In genomic region chr20:58892126-58892931, GRCh38 we compare ENCODE assay signal across 8 cellular contexts. TPM values are rescaled to one million over a fixed set of nuclear protein-coding genes. Genes with fewer than 3 reads are reported as not detected.
DNase-seq lines count a peak whose midpoint lies in the region; ATAC-seq and TF ChIP-seq lines count a peak whose summit lies in the region.

No MANE protein-coding gene starts in this region.

- ATAC-seq in left lung = peak; percentile 42

- peak overlapping the region; percentile 52 to 72 for H3K4me3 ChIP-seq in left lung

- H3K27ac ChIP-seq in cingulate gyrus (ENCODE audit: low read depth, low read length) (peak overlapping the region; percentile 85), left lung (peak overlapping the region; percentile 91 to 99)

- TF ChIP-seq CTCF in left lung (IDR thresholded peaks at IDR 0.05) = no peak

- no peaks in the 10 kb centered on the region for H3K9me3 ChIP-seq in left lung

- peaks cover 0 to 7% of the 10 kb centered on the region in 2 donors for H3K36me3 ChIP-seq in left lung

- H3K27me3 ChIP-seq in left lung = no peaks in the 10 kb centered on the region

- peaks cover 22 to 57% of the 10 kb centered on the region in 2 donors for H3K4me1 ChIP-seq in left lung

- DNase-seq in C1 segment of cervical spinal cord (lab: John Stamatoyannopoulos, UW) = peak in 12 of 14 donors; percentile 37 to 84 (median 64)
- DNase-seq in HCEC 1CT = peak; percentile 58
- peak; percentile 70 for DNase-seq in NCI-H2227 treated with DMSO at 0.1 percent for 48 hours (lab: John Stamatoyannopoulos, UW)
- DNase-seq in activated CD4-positive, alpha-beta T cell treated with anti-CD3 and anti-CD28 coated beads for 48 hours = peak; percentile 83
- peak; percentile 80 to 91 for DNase-seq in left lung
- DNase-seq in stimulated activated CD4-positive, alpha-beta T cell treated with anti-CD3 and anti-CD28 coated beads, Interleukin-4, amount 100 ng/mL, for 1 hour = peak; percentile 79
- DNase-seq in putamen (ENCODE audit: low spot score) = no peak

- intact Hi-C loops in left lung (cut with DNase I) = no loop called here

RNA-seq across cellular contexts. Expression of gene GNAS, which starts 39.8 kb away (rescaled TPM):
- 1,000 to 10,000 TPM in 1 of 2 donors, 100 to 1,000 TPM in 1; 723 to 1,158 TPM for total RNA-seq in left lung

RNA-seq across cellular contexts. Expression of gene GNAS-AS1, which starts 41.6 kb away (rescaled TPM):
- 1 to 10 TPM; 1.5 TPM for total RNA-seq in left lung
